1 cellular context compared by ENCODE assay signal in the genomic region with DNA sequence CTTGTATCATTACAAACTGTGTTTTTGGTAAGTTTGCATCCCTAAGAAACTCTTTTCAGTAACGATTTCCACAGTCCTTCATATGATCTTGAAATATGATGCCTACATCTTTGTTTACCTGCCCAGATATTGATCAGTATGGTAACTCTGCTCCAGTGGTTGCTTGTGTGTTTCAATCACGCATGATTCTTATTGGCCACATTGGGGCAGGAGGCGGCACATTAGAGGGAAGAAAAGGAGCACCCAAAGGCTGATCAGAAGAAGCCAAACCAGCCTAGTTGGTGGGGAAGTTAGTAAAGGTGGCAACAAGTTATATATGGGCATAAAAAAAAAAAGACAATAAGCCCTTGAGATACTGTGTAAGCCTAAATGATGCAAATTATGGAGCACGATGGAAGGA.
TF ChIP-seq lines count a peak whose summit lies in the region.

No MANE protein-coding gene starts in this region.

TF ChIP-seq in HCT116, 20 proteins besides CTCF, POLR2A, EP300 and RAD21 (continued from another document):
- TF ChIP-seq, protein P1, sequence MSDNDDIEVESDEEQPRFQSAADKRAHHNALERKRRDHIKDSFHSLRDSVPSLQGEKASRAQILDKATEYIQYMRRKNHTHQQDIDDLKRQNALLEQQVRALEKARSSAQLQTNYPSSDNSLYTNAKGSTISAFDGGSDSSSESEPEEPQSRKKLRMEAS (IDR thresholded peaks at IDR 0.05): 0 out of 2 replicates have a peak, but pooled peaks have one; percentile 14
- no peak for TF ChIP-seq SIN3A (IDR thresholded peaks at IDR 0.05; ENCODE audit: low read depth)
- no peak for TF ChIP-seq JUND (IDR thresholded peaks at IDR 0.05)
- TF ChIP-seq EZH2phosphoT487 (IDR thresholded peaks at IDR 0.05; ENCODE audit: borderline replicate concordance): no peak
- TF ChIP-seq ELF1 (IDR thresholded peaks at IDR 0.05; ENCODE audit: borderline replicate concordance, low read depth): no peak
